Comparison of ENCODE assay signal across 9 cellular contexts in the genomic region with DNA sequence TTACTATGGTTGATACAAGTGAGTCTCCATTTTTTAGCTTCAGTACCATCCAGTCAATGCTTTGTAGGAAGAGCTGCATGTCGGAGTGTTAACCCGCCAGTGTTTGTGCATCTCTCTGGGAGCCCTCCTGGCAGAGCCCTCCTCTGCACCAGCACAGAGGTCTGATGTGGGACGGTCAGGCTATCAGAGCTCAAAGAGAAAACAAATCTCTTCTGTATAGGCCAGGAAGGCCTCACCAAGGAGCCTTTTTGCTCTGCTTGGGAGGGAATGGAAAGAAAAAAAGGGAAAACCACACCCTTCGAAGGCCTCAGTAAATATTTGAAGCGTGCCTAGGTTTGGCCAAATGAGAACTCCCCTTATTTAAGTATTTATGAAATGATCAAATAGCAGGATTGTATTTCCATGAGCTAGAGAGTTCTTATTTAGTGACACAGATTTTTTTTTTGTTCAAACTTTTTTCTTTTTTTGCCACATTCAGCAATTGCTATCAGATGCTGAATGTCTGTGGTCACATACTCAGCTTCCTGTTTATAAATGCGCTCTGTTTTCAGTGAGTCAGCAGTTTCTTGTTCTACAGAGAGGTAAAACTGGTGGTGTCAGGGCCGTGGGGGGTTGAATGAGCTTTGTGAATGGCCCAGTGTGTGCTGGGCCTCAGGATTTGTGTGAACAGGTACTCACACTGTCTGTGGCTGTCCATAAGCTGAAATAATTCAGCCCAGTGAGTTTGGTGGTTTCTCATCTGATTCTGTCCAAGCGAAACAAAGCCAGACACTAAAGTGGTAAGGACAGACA.
A peak's percentile ranks its signal among the peaks of the same experiment; 100 is the strongest.
DNase-seq lines count a peak whose midpoint lies in the region; ATAC-seq, FAIRE-seq and TF ChIP-seq lines count a peak whose summit lies in the region.
"Had no signal": no experiment of that assay in that cellular context is flagged by ENCODE, and none has a peak within 500 bp of the region (broad histone marks: within the 10 kb centered on the region; RNA-seq: fewer than 3 reads in every experiment).

No MANE protein-coding gene starts in this region.

- H3K4me3 ChIP-seq in PC-9 (no peak overlapping the region), cardiac muscle cell (no peak overlapping the region), gastrocnemius medialis (no peak overlapping the region)

- H3K9me3 ChIP-seq in PC-9 (ENCODE audit: insufficient read depth, low read depth) (no peaks in the 10 kb centered on the region), cardiac muscle cell (ENCODE audit: low read depth) (no peaks in the 10 kb centered on the region), gastrocnemius medialis (no peaks in the 10 kb centered on the region)

- peak overlapping the region; percentile 88 for H3K27ac ChIP-seq in PC-9
- peak overlapping the region; percentile 56 for H3K27ac ChIP-seq in cardiac muscle cell
- H3K27ac ChIP-seq in gastrocnemius medialis = peak overlapping the region; percentile 14 to 66 (median 46)

- no peaks in the 10 kb centered on the region for H4K20me1 ChIP-seq in PC-9 (ENCODE audit: insufficient read depth)

- H3K27me3 ChIP-seq in PC-9 (ENCODE audit: insufficient read depth, low read depth) (no peaks in the 10 kb centered on the region), cardiac muscle cell (no peaks in the 10 kb centered on the region), gastrocnemius medialis (no peaks in the 10 kb centered on the region)

- POLR2A ChIA-PET in PC-9 (lab: Charles Lee; ENCODE audit: unreplicated experiment) = interaction anchor here (0.7 kb wide), 1 partner anchor 26 kb away, joined by 3 read pairs; no protein-coding TSS in a partner anchor

- H3K4me2 ChIP-seq in PC-9 = peak overlapping the region; percentile 69

- H3K27me3 Mint-ChIP-seq in activated naive CD4-positive, alpha-beta T cell treated with anti-CD3 and anti-CD28 coated beads, Interleukin-2, amount 10 ng/mL, durations not matched to agents 7 days and 5 days = peaks cover 20% of the 10 kb centered on the region

- no peaks in the 10 kb centered on the region for H3K9me2 ChIP-seq in PC-9 (ENCODE audit: insufficient read depth)

- TF ChIP-seq POLR2A in GM12891 (IDR thresholded peaks at IDR 0.05; ENCODE audit: low read depth, low read length) (no peak), gastrocnemius medialis (IDR thresholded peaks at IDR 0.05) (no peak)

- H3K4me1 ChIP-seq in PC-9 (replicated peaks; ENCODE audit: insufficient read depth) = peaks cover 52% of the 10 kb centered on the region
- H3K4me1 ChIP-seq in cardiac muscle cell (ENCODE audit: low read depth) = peaks cover 8% of the 10 kb centered on the region
- no peaks in the 10 kb centered on the region for H3K4me1 ChIP-seq in gastrocnemius medialis

- H3K79me2 ChIP-seq in PC-9 (ENCODE audit: low read depth) = no peaks in the 10 kb centered on the region

- peaks cover 5% of the 10 kb centered on the region for H3K9me3 Mint-ChIP-seq in activated naive CD4-positive, alpha-beta T cell treated with anti-CD3 and anti-CD28 coated beads, Interleukin-2, amount 10 ng/mL, durations not matched to agents 7 days and 5 days

- no peaks in the 10 kb centered on the region for H3K36me3 ChIP-seq in PC-9 (ENCODE audit: low read depth)
- no peaks in the 10 kb centered on the region for H3K36me3 ChIP-seq in cardiac muscle cell
- no peaks in the 10 kb centered on the region for H3K36me3 ChIP-seq in gastrocnemius medialis

- in situ Hi-C loops in gastrocnemius medialis (cut with MboI; ENCODE audit: low sequenced_read_pairs in 4 of 4) = no loop called here

- H3K36me3 Mint-ChIP-seq in activated naive CD4-positive, alpha-beta T cell treated with anti-CD3 and anti-CD28 coated beads, Interleukin-2, amount 10 ng/mL, durations not matched to agents 7 days and 5 days = peaks cover 8% of the 10 kb centered on the region

- no TSS peak for BruUV-seq in PC-9 (replicated peaks; lab: Mats Ljungman, UMichigan)

- CTCF ChIA-PET in PC-9 (lab: Charles Lee) = interaction anchor here (0.6 to 1.4 kb wide), 4 partner anchors 16 to 415 kb away, joined by 3 to 4 read pairs (median 3); a partner anchor contains a TSS
- CTCF ChIA-PET in activated naive CD4-positive, alpha-beta T cell treated with anti-CD3 and anti-CD28 coated beads, Interleukin-2, amount 10 ng/mL, durations not matched to agents 7 days and 5 days (lab: Charles Lee) = interaction anchor here (0.6 to 1.6 kb wide), 4 partner anchors 10 to 1172 kb away, joined by 3 to 5 read pairs (median 4); no protein-coding TSS in a partner anchor

- no peak for FAIRE-seq in GM12891 (lab: Jason Lieb, UNC)
- FAIRE-seq: frontal cortex had no signal

- intact Hi-C loops in PC-9 (cut with micrococcal nuclease; ENCODE audit: unreplicated experiment) (loop anchor here (5.0 to 10.0 kb wide), 2 partner anchors 89 to 103 kb away; no protein-coding TSS in a partner anchor), gastrocnemius medialis (cut with DNase I; ENCODE audit: low total_unique reads) (no loop called here)

- H3F3A ChIP-seq in PC-9 (ENCODE audit: insufficient read depth, low read depth) = peaks cover 36% of the 10 kb centered on the region

- H3K4me3 Mint-ChIP-seq in activated naive CD4-positive, alpha-beta T cell treated with anti-CD3 and anti-CD28 coated beads, Interleukin-2, amount 10 ng/mL, durations not matched to agents 7 days and 5 days = no peak overlapping the region

- peaks cover 39% of the 10 kb centered on the region for H3K4me1 Mint-ChIP-seq in activated naive CD4-positive, alpha-beta T cell treated with anti-CD3 and anti-CD28 coated beads, Interleukin-2, amount 10 ng/mL, durations not matched to agents 7 days and 5 days

- H2AFZ ChIP-seq in PC-9 = peak overlapping the region; percentile 53; the same call in 1 of the 2 replicates

- TF ChIP-seq CTCF in PC-9 (conservative IDR thresholded peaks at IDR 0.05) (no peak), cardiac muscle cell (IDR thresholded peaks at IDR 0.05; ENCODE audit: low read depth, low read length) (no peak), gastrocnemius medialis (IDR thresholded peaks at IDR 0.05 in 4 of 5, conservative IDR thresholded peaks at IDR 0.05 in 1 of 5) (no peak)

- DNase-seq in GM12891 (ENCODE audit: insufficient read length, low spot score) (peak; percentile 8), PC-9 (peak; percentile 52 to 95), cardiac muscle cell (ENCODE audit: low read depth in 1 of 2, low spot score in 1 of 2) (peak in 1 of 2 donors; percentile 97), gastrocnemius medialis (no peak), NCI-H1930 (lab: John Stamatoyannopoulos, UW) (no peak), NCI-H1436 treated with DMSO at 0.1 percent for 48 hours (lab: John Stamatoyannopoulos, UW) (no peak)
- DNase-seq in activated naive CD4-positive, alpha-beta T cell treated with anti-CD3 and anti-CD28 coated beads, Interleukin-2, amount 10 ng/mL, durations not matched to agents 7 days and 5 days = peak; percentile 65

- H3K27ac Mint-ChIP-seq in activated naive CD4-positive, alpha-beta T cell treated with anti-CD3 and anti-CD28 coated beads, Interleukin-2, amount 10 ng/mL, durations not matched to agents 7 days and 5 days = peak overlapping the region; percentile 87

- ATAC-seq in HG02798 (IDR thresholded peaks at IDR 0.05; ENCODE audit: poor library complexity, unreplicated experiment) = peak; percentile 67
- peak; percentile 51 to 60 for ATAC-seq in gastrocnemius medialis

TF ChIP-seq in GM12891, 5 proteins besides CTCF, POLR2A, EP300 and RAD21:
- TF ChIP-seq SPI1 (IDR thresholded peaks at IDR 0.05; ENCODE audit: low read depth, low read length) (no peak), POLR2AphosphoS5 (IDR thresholded peaks at IDR 0.05; ENCODE audit: low read depth, low read length) (no peak), TAF1 (IDR thresholded peaks at IDR 0.05; ENCODE audit: low read depth, low read length) (no peak), POU2F2 (IDR thresholded peaks at IDR 0.05; ENCODE audit: low read depth, low read length) (no peak), PAX5 (IDR thresholded peaks at IDR 0.05; ENCODE audit: insufficient read depth, low read length, severe bottlenecking) (no peak)

Comparison
In these comparisons a context has a peak if more than half of its experiments do, and no peak if none do; other contexts are left out.
1. DNase-seq: peak in GM12891 (single experiment), PC-9 (2 of 2) and activated naive CD4-positive, alpha-beta T cell treated with anti-CD3 and anti-CD28 coated beads, Interleukin-2, amount 10 ng/mL, durations not matched to agents 7 days and 5 days (single experiment); none in gastrocnemius medialis (0 of 2), NCI-H1930 (0 of 2) and NCI-H1436 treated with DMSO at 0.1 percent for 48 hours (single experiment).
2. Peak in every context shown above with its lines, with median percentiles within 50 percentile points of each other: H3K27ac ChIP-seq.